In the genomic region with DNA sequence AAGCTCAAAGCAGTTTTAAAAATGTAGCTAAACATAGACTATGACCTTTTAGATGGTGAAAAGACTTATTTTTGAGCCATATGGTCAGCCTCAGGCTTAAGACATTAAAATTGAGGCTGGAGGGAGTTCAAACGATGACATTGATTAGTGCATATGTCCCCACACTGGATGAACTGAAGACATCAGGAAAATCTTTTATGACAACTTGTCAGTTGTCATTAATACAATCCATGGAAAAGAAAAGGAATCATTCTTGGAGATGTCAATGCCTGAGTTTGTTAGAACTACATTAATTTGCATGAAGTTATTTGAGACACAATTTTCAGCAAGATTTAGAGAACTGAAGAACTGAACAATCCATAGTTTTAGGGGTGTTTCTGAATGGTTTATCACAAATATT, we compare ENCODE assay signal across 30 cellular contexts.
"Had no signal": no experiment of that assay in that cellular context is flagged by ENCODE, and none has a peak within 500 bp of the region (broad histone marks: within the 10 kb centered on the region; RNA-seq: fewer than 3 reads in every experiment).

No MANE protein-coding gene starts in this region.

- DNase-seq: activated CD4-positive, alpha-beta memory T cell treated with anti-CD3 and anti-CD28 coated beads, Interleukin-2, amount 10 ng/mL, durations not matched to agents 7 days and 5 days; activated CD4-positive, alpha-beta T cell treated with anti-CD3 and anti-CD28 coated beads for 36 hours; activated CD4-positive, alpha-beta T cell treated with anti-CD3 and anti-CD28 coated beads, Interleukin-2, amount 10 ng/mL, durations not matched to agents 24 days and 14 days; activated CD4-positive, CD25-positive, alpha-beta regulatory T cell; activated CD4-positive, CD25-positive, alpha-beta regulatory T cell treated with anti-CD3 and anti-CD28 coated beads, Interleukin-2, amount 50 U/mL, for 72 hours; activated CD8-positive, alpha-beta memory T cell treated with anti-CD3 and anti-CD28 coated beads, Interleukin-2, amount 50 U/mL, for 48 hours; activated gamma-delta T cell; activated naive CD4-positive, alpha-beta T cell; activated naive CD4-positive, alpha-beta T cell treated with anti-CD3 and anti-CD28 coated beads, Interleukin-2, amount 10 ng/mL, durations not matched to agents 7 days and 5 days; activated naive CD8-positive, alpha-beta T cell treated with anti-CD3 and anti-CD28 coated beads, Interleukin-2, amount 10 ng/mL, durations not matched to agents 7 days and 5 days; activated T-cell treated with anti-CD3 and anti-CD28 coated beads for 4 hours; activated T-cell treated with anti-CD3 and anti-CD28 coated beads, Interleukin-2, amount 50 U/mL, for 24 hours; activated T-cell treated with anti-CD3 and anti-CD28 coated beads, Interleukin-2, amount 50 U/mL, for 72 hours; central memory CD4-positive, alpha-beta T cell; cerebellar nuclear complex; colonic mucosa; effector CD8-positive, alpha-beta T cell; foreskin fibroblast; head of caudate nucleus; T-helper 1 cell; T-helper 17 cell; T1000 had no signal

- H3K27ac Mint-ChIP-seq: activated CD4-positive, alpha-beta memory T cell treated with anti-CD3 and anti-CD28 coated beads, Interleukin-2, amount 10 ng/mL, durations not matched to agents 7 days and 5 days; activated CD4-positive, alpha-beta T cell treated with anti-CD3 and anti-CD28 coated beads for 36 hours; activated CD4-positive, alpha-beta T cell treated with anti-CD3 and anti-CD28 coated beads, Interleukin-2, amount 10 ng/mL, durations not matched to agents 24 days and 14 days; activated naive CD4-positive, alpha-beta T cell treated with anti-CD3 and anti-CD28 coated beads, Interleukin-2, amount 10 ng/mL, durations not matched to agents 7 days and 5 days; activated naive CD4-positive, alpha-beta T cell treated with anti-CD3 and anti-CD28 coated beads, Interleukin-2, amount 50 U/mL, for 72 hours; activated naive CD8-positive, alpha-beta T cell treated with anti-CD3 and anti-CD28 coated beads, Interleukin-2, amount 10 ng/mL, durations not matched to agents 7 days and 5 days; activated T-cell treated with anti-CD3 and anti-CD28 coated beads, Interleukin-2, amount 50 U/mL, for 24 hours; activated T-cell treated with anti-CD3 and anti-CD28 coated beads, Interleukin-2, amount 50 U/mL, for 72 hours; brain; T-helper 17 cell; T-helper 2 cell treated with Interferon-gamma antibody and Interleukin-4, amounts not matched to agents 5 μg/mL and 100 μg/mL, for 36 hours had no signal

- H3K36me3 ChIP-seq: ascending aorta, cardiac muscle cell, colonic mucosa had no signal

- H3K9me3 Mint-ChIP-seq: activated CD4-positive, alpha-beta T cell treated with anti-CD3 and anti-CD28 coated beads, Interleukin-2, amount 10 ng/mL, durations not matched to agents 24 days and 14 days; activated naive CD4-positive, alpha-beta T cell treated with anti-CD3 and anti-CD28 coated beads, Interleukin-2, amount 10 ng/mL, durations not matched to agents 7 days and 5 days; activated naive CD4-positive, alpha-beta T cell treated with anti-CD3 and anti-CD28 coated beads, Interleukin-2, amount 50 U/mL, for 72 hours; activated naive CD8-positive, alpha-beta T cell treated with anti-CD3 and anti-CD28 coated beads, Interleukin-2, amount 10 ng/mL, durations not matched to agents 7 days and 5 days; activated T-cell treated with anti-CD3 and anti-CD28 coated beads, Interleukin-2, amount 50 U/mL, for 24 hours; brain; T-helper 2 cell treated with Interferon-gamma antibody and Interleukin-4, amounts not matched to agents 5 μg/mL and 100 μg/mL, for 36 hours had no signal

- H3K27me3 ChIP-seq: ascending aorta, breast epithelium, cardiac muscle cell, colonic mucosa had no signal

- H3K27ac ChIP-seq: ascending aorta, breast epithelium, cardiac muscle cell, colonic mucosa had no signal

- H3K36me3 Mint-ChIP-seq: activated naive CD4-positive, alpha-beta T cell treated with anti-CD3 and anti-CD28 coated beads, Interleukin-2, amount 10 ng/mL, durations not matched to agents 7 days and 5 days; activated naive CD4-positive, alpha-beta T cell treated with anti-CD3 and anti-CD28 coated beads, Interleukin-2, amount 50 U/mL, for 72 hours; activated naive CD8-positive, alpha-beta T cell treated with anti-CD3 and anti-CD28 coated beads, Interleukin-2, amount 10 ng/mL, durations not matched to agents 7 days and 5 days; brain had no signal

- H3K4me3 ChIP-seq: ascending aorta, breast epithelium, cardiac muscle cell, colonic mucosa had no signal

- H3K4me1 ChIP-seq: ascending aorta, breast epithelium, colonic mucosa had no signal

- H3K9me3 ChIP-seq: ascending aorta, breast epithelium, colonic mucosa had no signal

- H3K4me1 Mint-ChIP-seq: activated CD4-positive, alpha-beta memory T cell treated with anti-CD3 and anti-CD28 coated beads, Interleukin-2, amount 10 ng/mL, durations not matched to agents 7 days and 5 days; activated CD4-positive, alpha-beta T cell treated with anti-CD3 and anti-CD28 coated beads for 36 hours; activated CD4-positive, alpha-beta T cell treated with anti-CD3 and anti-CD28 coated beads, Interleukin-2, amount 10 ng/mL, durations not matched to agents 24 days and 14 days; activated naive CD4-positive, alpha-beta T cell treated with anti-CD3 and anti-CD28 coated beads, Interleukin-2, amount 10 ng/mL, durations not matched to agents 7 days and 5 days; activated naive CD8-positive, alpha-beta T cell treated with anti-CD3 and anti-CD28 coated beads, Interleukin-2, amount 10 ng/mL, durations not matched to agents 7 days and 5 days; brain; T-helper 17 cell had no signal

- FAIRE-seq: endometrium, frontal cortex had no signal

- H3K27me3 Mint-ChIP-seq: activated CD4-positive, alpha-beta memory T cell treated with anti-CD3 and anti-CD28 coated beads, Interleukin-2, amount 10 ng/mL, durations not matched to agents 7 days and 5 days; activated CD4-positive, alpha-beta T cell treated with anti-CD3 and anti-CD28 coated beads for 36 hours; activated CD4-positive, alpha-beta T cell treated with anti-CD3 and anti-CD28 coated beads, Interleukin-2, amount 10 ng/mL, durations not matched to agents 24 days and 14 days; activated naive CD4-positive, alpha-beta T cell treated with anti-CD3 and anti-CD28 coated beads, Interleukin-2, amount 10 ng/mL, durations not matched to agents 7 days and 5 days; activated naive CD8-positive, alpha-beta T cell treated with anti-CD3 and anti-CD28 coated beads, Interleukin-2, amount 10 ng/mL, durations not matched to agents 7 days and 5 days; activated T-cell treated with anti-CD3 and anti-CD28 coated beads, Interleukin-2, amount 50 U/mL, for 24 hours; T-helper 17 cell had no signal

- H3K4me3 Mint-ChIP-seq: activated CD4-positive, alpha-beta memory T cell treated with anti-CD3 and anti-CD28 coated beads, Interleukin-2, amount 10 ng/mL, durations not matched to agents 7 days and 5 days; activated CD4-positive, alpha-beta T cell treated with anti-CD3 and anti-CD28 coated beads for 36 hours; activated CD4-positive, alpha-beta T cell treated with anti-CD3 and anti-CD28 coated beads, Interleukin-2, amount 10 ng/mL, durations not matched to agents 24 days and 14 days; activated naive CD4-positive, alpha-beta T cell treated with anti-CD3 and anti-CD28 coated beads, Interleukin-2, amount 10 ng/mL, durations not matched to agents 7 days and 5 days; activated naive CD8-positive, alpha-beta T cell treated with anti-CD3 and anti-CD28 coated beads, Interleukin-2, amount 10 ng/mL, durations not matched to agents 7 days and 5 days; activated T-cell treated with anti-CD3 and anti-CD28 coated beads, Interleukin-2, amount 50 U/mL, for 24 hours; activated T-cell treated with anti-CD3 and anti-CD28 coated beads, Interleukin-2, amount 50 U/mL, for 72 hours; brain; T-helper 17 cell; T-helper 2 cell treated with Interferon-gamma antibody and Interleukin-4, amounts not matched to agents 5 μg/mL and 100 μg/mL, for 36 hours had no signal
